ENCODE assay signal across 8 cellular contexts in genomic region chr5:52799983-52800393, GRCh38. TPM values are rescaled to one million over a fixed set of nuclear protein-coding genes. Genes with fewer than 3 reads are reported as not detected.
DNase-seq lines count a peak whose midpoint lies in the region; ATAC-seq and TF ChIP-seq lines count a peak whose summit lies in the region.

No MANE protein-coding gene starts in this region.

- H3K4me1 ChIP-seq in left ventricle myocardium inferior (peaks cover 99% of the 10 kb centered on the region), prostate gland (replicated peaks) (peaks cover 13% of the 10 kb centered on the region)

- H3K36me3 ChIP-seq in left ventricle myocardium inferior (peaks cover 13% of the 10 kb centered on the region), prostate gland (no peaks in the 10 kb centered on the region)

- peak overlapping the region; percentile 96 for H3K27ac ChIP-seq in left ventricle myocardium inferior (replicated peaks)
- peak overlapping the region; percentile 91 for H3K27ac ChIP-seq in prostate gland

- H3K9me3 ChIP-seq in left ventricle myocardium inferior (replicated peaks) (no peaks in the 10 kb centered on the region), prostate gland (no peaks in the 10 kb centered on the region)

- 0% methylated on average over 34 of the region's 34 CpGs for WGBS in prostate gland

- TF ChIP-seq CTCF in left ventricle myocardium inferior (IDR thresholded peaks at IDR 0.05; ENCODE audit: borderline replicate concordance) (no peak), prostate gland (IDR thresholded peaks at IDR 0.05) (no peak)

- peak; percentile 90 for DNase-seq in NCI-H1694 (lab: John Stamatoyannopoulos, UW)
- peak; percentile 91 to 96 (median 93) for DNase-seq in T-helper 1 cell
- DNase-seq in amniotic stem cell (lab: John Stamatoyannopoulos, UW), result peak; percentile 78
- peak; percentile 95 for DNase-seq in left ventricle myocardium inferior
- peak; percentile 93 for DNase-seq in prostate gland (ENCODE audit: low spot score)
- peak; percentile 96 for DNase-seq in ureter (ENCODE audit: low spot score)

- peak; percentile 86 for TF ChIP-seq POLR2A in prostate gland (IDR thresholded peaks at IDR 0.05)

- ATAC-seq in GM18502 (IDR thresholded peaks at IDR 0.05; ENCODE audit: poor library complexity, unreplicated experiment) (peak; percentile 88), HG02938 (IDR thresholded peaks at IDR 0.05; ENCODE audit: unreplicated experiment) (peak; percentile 77)

- no peaks in the 10 kb centered on the region for H3K27me3 ChIP-seq in left ventricle myocardium inferior (ENCODE audit: low read depth)
- H3K27me3 ChIP-seq in prostate gland (replicated peaks; ENCODE audit: insufficient read depth), result no peaks in the 10 kb centered on the region

- peak overlapping the region; percentile 74 for H3K4me3 ChIP-seq in left ventricle myocardium inferior
- H3K4me3 ChIP-seq in prostate gland, result peak overlapping the region; percentile 43 to 66

- intact Hi-C loops in left ventricle myocardium inferior (cut with micrococcal nuclease), result no loop called here
- intact Hi-C loops in prostate gland (cut with DNase I), result loop anchor here (5.0 to 10.0 kb wide), 4 partner anchors 92 to 1835 kb away; no protein-coding TSS in a partner anchor

RNA-seq across cellular contexts. Expression of gene ITGA1, which starts 12.3 kb away (rescaled TPM):
- 28.4 TPM for total RNA-seq in left ventricle myocardium inferior
- 10 to 100 TPM; 43.7 to 78.3 TPM for total RNA-seq in prostate gland
- total RNA-seq in ureter, result 170 TPM

RNA-seq across cellular contexts. Expression of gene PELO, which starts 12.3 kb away (rescaled TPM):
- total RNA-seq in left ventricle myocardium inferior, result 19.7 TPM
- 10 to 100 TPM; 14.9 to 18.8 TPM for total RNA-seq in prostate gland
- total RNA-seq in ureter, result 44.7 TPM

Comparison
In these comparisons a context has a peak if more than half of its experiments do, and no peak if none do; other contexts are left out.
1. Peak in every context shown above with its lines: DNase-seq, ATAC-seq, H3K4me3 ChIP-seq and H3K27ac ChIP-seq.